Comparison of ENCODE assay signal across 16 cellular contexts in the genomic region with DNA sequence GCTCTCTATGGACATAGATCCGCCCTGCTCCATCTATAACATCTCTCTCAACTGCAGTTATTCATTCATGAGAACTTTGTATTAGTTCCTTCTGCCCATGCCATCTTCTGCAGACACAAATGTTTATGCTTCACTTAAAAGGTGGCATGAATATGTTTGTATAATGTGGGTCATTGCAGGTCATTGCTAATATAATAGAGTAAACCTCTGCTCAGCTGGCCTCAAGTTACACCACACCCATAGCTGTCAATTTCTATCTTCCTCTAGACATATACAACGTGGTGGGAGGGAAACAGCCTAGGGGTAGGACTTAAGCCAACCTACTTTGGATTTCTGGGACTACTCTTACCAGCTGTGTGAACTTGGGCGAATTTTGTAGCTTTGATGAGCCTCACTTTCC.
A peak's percentile ranks its signal among the peaks of the same experiment; 100 is the strongest.
DNase-seq lines count a peak whose midpoint lies in the region; ATAC-seq and TF ChIP-seq lines count a peak whose summit lies in the region.
"Had no signal": no experiment of that assay in that cellular context is flagged by ENCODE, and none has a peak within 500 bp of the region (broad histone marks: within the 10 kb centered on the region; RNA-seq: fewer than 3 reads in every experiment).

No MANE protein-coding gene starts in this region.

- peak; percentile 37 for DNase-seq in SIG-M5 treated with dmso at 0.1 percent for 504 hours (lab: John Stamatoyannopoulos, UW; ENCODE audit: unreplicated experiment)
- no peak for DNase-seq in SIG-M5 (lab: John Stamatoyannopoulos, UW)
- DNase-seq in NCI-H510A (lab: John Stamatoyannopoulos, UW): peak; percentile 23
- peak; percentile 50 for DNase-seq in RPMI7951 (ENCODE audit: low read depth)
- peak; percentile 31 for DNase-seq in retina
- DNase-seq in uterus: no peak
- no peak for DNase-seq in activated gamma-delta T cell treated with Interleukin-2 at 50 U/mL for 16 hours
- DNase-seq: C1 segment of cervical spinal cord, H7, Kasumi-1, NCI-H1105 treated with DMSO at 0.1 percent for 48 hours, NCI-H187 treated with DMSO at 0.1 percent for 48 hours, NCI-H2171 treated with DMSO at 0.1 percent for 48 hours, NCI-H446 treated with DMSO at 0.1 percent for 48 hours, OCI-M1 had no signal

- ATAC-seq in GM19397 (IDR thresholded peaks at IDR 0.05; ENCODE audit: unreplicated experiment): no peak

- no peaks in the 10 kb centered on the region for H3K36me3 ChIP-seq in uterus

- TF ChIP-seq POLR2A in uterus (IDR thresholded peaks at IDR 0.05): no peak

- no peak for TF ChIP-seq CTCF in uterus (IDR thresholded peaks at IDR 0.05)

- H3K9me3 ChIP-seq in uterus: no peaks in the 10 kb centered on the region

- no peak overlapping the region for H3K4me3 ChIP-seq in uterus

- intact Hi-C loops in uterus (cut with DNase I; ENCODE audit: low total_unique reads): no loop called here

- no peak overlapping the region for H3K27ac ChIP-seq in uterus

- no peaks in the 10 kb centered on the region for H3K4me1 ChIP-seq in uterus

- H3K27me3 ChIP-seq in uterus: no peaks in the 10 kb centered on the region

Comparison
In these comparisons a context has a peak if more than half of its experiments do, and no peak if none do; other contexts are left out.
1. DNase-seq: peak in SIG-M5 treated with dmso at 0.1 percent for 504 hours (single experiment), NCI-H510A (single experiment), RPMI7951 (single experiment) and retina (single experiment); none in SIG-M5 (single experiment), uterus (0 of 2) and activated gamma-delta T cell treated with Interleukin-2 at 50 U/mL for 16 hours (single experiment).